Comparison of ENCODE assay signal across 18 cellular contexts in genomic region chr12:1681493-1681807, GRCh38. TPM values are rescaled to one million over a fixed set of nuclear protein-coding genes. Genes with fewer than 3 reads are reported as not detected.
"Had no signal": no experiment of that assay in that cellular context is flagged by ENCODE, and none has a peak within 500 bp of the region (broad histone marks: within the 10 kb centered on the region; RNA-seq: fewer than 3 reads in every experiment).

No MANE protein-coding gene starts in this region.

- H3K4me1 Mint-ChIP-seq: activated naive CD8-positive, alpha-beta T cell treated with anti-CD3 and anti-CD28 coated beads, Interleukin-2, amount 10 ng/mL, durations not matched to agents 7 days and 5 days; neural progenitor cell had no signal

- H3K36me3 Mint-ChIP-seq: activated naive CD8-positive, alpha-beta T cell treated with anti-CD3 and anti-CD28 coated beads, Interleukin-2, amount 10 ng/mL, durations not matched to agents 7 days and 5 days; neural progenitor cell had no signal

- H3K9me3 ChIP-seq: ovary, SJCRH30, thyroid gland had no signal

- H3K4me1 ChIP-seq: SJCRH30, thyroid gland had no signal

- H3K27ac ChIP-seq: neural progenitor cell, ovary, SJCRH30, thyroid gland had no signal

- DNase-seq: activated CD4-positive, alpha-beta T cell treated with anti-CD3 and anti-CD28 coated beads, Interleukin-2, amount 50 U/mL, for 4 hours; activated CD4-positive, CD25-positive, alpha-beta regulatory T cell treated with anti-CD3 and anti-CD28 coated beads, Interleukin-2, amount 50 U/mL, for 72 hours; activated gamma-delta T cell; activated naive CD8-positive, alpha-beta T cell treated with anti-CD3 and anti-CD28 coated beads, Interleukin-2, amount 10 ng/mL, durations not matched to agents 7 days and 5 days; activated T-cell treated with anti-CD3 and anti-CD28 coated beads, Interleukin-2, amount 50 U/mL, for 1 hour; anterior cingulate cortex; effector CD4-positive, alpha-beta T cell; hypothalamus; mesendoderm; ovary; SJCRH30; stimulated activated CD4-positive, alpha-beta T cell treated with anti-CD3 and anti-CD28 coated beads, Interleukin-15, amount 100 ng/mL, for 24 hours; stimulated activated CD4-positive, alpha-beta T cell treated with anti-CD3 and anti-CD28 coated beads, Interleukin-4, amount 100 ng/mL, for 24 hours; SW 1271; thyroid gland had no signal

- H3K9me3 Mint-ChIP-seq: neural progenitor cell; stimulated activated naive CD8-positive, alpha-beta T cell treated with anti-CD3 and anti-CD28 coated beads, Interleukin-15, Interleukin-2, amounts not matched to agents 100 ng/mL and 50 ng/mL, for 24 hours; T-helper 2 cell treated with Interferon-gamma antibody and Interleukin-4, amounts not matched to agents 5 μg/mL and 100 μg/mL, for 36 hours had no signal

- H3K36me3 ChIP-seq: neural progenitor cell, ovary, SJCRH30, thyroid gland had no signal

- H3K4me3 Mint-ChIP-seq: activated naive CD8-positive, alpha-beta T cell treated with anti-CD3 and anti-CD28 coated beads, Interleukin-2, amount 10 ng/mL, durations not matched to agents 7 days and 5 days; neural progenitor cell; stimulated activated naive CD8-positive, alpha-beta T cell treated with anti-CD3 and anti-CD28 coated beads, Interleukin-15, Interleukin-2, amounts not matched to agents 100 ng/mL and 50 ng/mL, for 24 hours; T-helper 2 cell treated with Interferon-gamma antibody and Interleukin-4, amounts not matched to agents 5 μg/mL and 100 μg/mL, for 36 hours had no signal

- H3K4me3 ChIP-seq: neural progenitor cell, ovary, SJCRH30, thyroid gland had no signal

- H3K27me3 Mint-ChIP-seq: stimulated activated naive CD8-positive, alpha-beta T cell treated with anti-CD3 and anti-CD28 coated beads, Interleukin-15, Interleukin-2, amounts not matched to agents 100 ng/mL and 50 ng/mL, for 24 hours had no signal

- H3K27ac Mint-ChIP-seq: activated naive CD8-positive, alpha-beta T cell treated with anti-CD3 and anti-CD28 coated beads, Interleukin-2, amount 10 ng/mL, durations not matched to agents 7 days and 5 days; neural progenitor cell; stimulated activated naive CD8-positive, alpha-beta T cell treated with anti-CD3 and anti-CD28 coated beads, Interleukin-15, Interleukin-2, amounts not matched to agents 100 ng/mL and 50 ng/mL, for 24 hours; T-helper 2 cell treated with Interferon-gamma antibody and Interleukin-4, amounts not matched to agents 5 μg/mL and 100 μg/mL, for 36 hours had no signal

- H3K27me3 ChIP-seq: neural progenitor cell, ovary, SJCRH30, thyroid gland had no signal

RNA-seq across cellular contexts. Expression of gene WNT5B, which starts 52.4 kb away (rescaled TPM):
- total RNA-seq: activated naive CD8-positive, alpha-beta T cell treated with anti-CD3 and anti-CD28 coated beads, Interleukin-2, amount 10 ng/mL, durations not matched to agents 7 days and 5 days had no signal
